ENCODE assay signal across 9 cellular contexts in genomic region chr13:74325106-74325505, GRCh38.
A peak's percentile ranks its signal among the peaks of the same experiment; 100 is the strongest.
DNase-seq lines count a peak whose midpoint lies in the region; ATAC-seq, FAIRE-seq and TF ChIP-seq lines count a peak whose summit lies in the region.
"Had no signal": no experiment of that assay in that cellular context is flagged by ENCODE, and none has a peak within 500 bp of the region (broad histone marks: within the 10 kb centered on the region; RNA-seq: fewer than 3 reads in every experiment).

No MANE protein-coding gene starts in this region.

- no peak for DNase-seq in H54 (ENCODE audit: insufficient read length, low spot score)
- peak; percentile 47 for DNase-seq in NCI-H226
- DNase-seq in epidermal melanocyte (ENCODE audit: insufficient read length, low spot score) = peak; percentile 46
- DNase-seq in putamen (ENCODE audit: low spot score) = peak; percentile 7
- DNase-seq in activated T-cell treated with anti-CD3 and anti-CD28 coated beads, Interleukin-2, amount 50 U/mL, for 4 hours = no peak
- no peak for DNase-seq in stimulated activated naive CD8-positive, alpha-beta T cell treated with anti-CD3 and anti-CD28 coated beads, Interleukin-15, amount 100 ng/mL, for 72 hours
- DNase-seq in stimulated activated naive CD4-positive, alpha-beta T cell treated with Interleukin-2 at 50 U/mL for 16 hours (lab: John Stamatoyannopoulos, UW) = no peak
- DNase-seq in T1000 (lab: John Stamatoyannopoulos, UW) = no peak

- no peak for TF ChIP-seq POLR2A in H54 (IDR thresholded peaks at IDR 0.05; ENCODE audit: low read depth, low read length)

- H3K27ac Mint-ChIP-seq in stimulated activated naive CD8-positive, alpha-beta T cell treated with anti-CD3 and anti-CD28 coated beads, Interleukin-15, amount 100 ng/mL, for 72 hours = no peak overlapping the region
- H3K27ac Mint-ChIP-seq: T-helper 1 cell treated with Interleukin-12 subunit alpha and Interleukin-12 subunit beta and Interleukin-4 antibody, amounts not matched to agents 30 μg/mL and 1 μg/mL, for 36 hours had no signal

- no peak for ATAC-seq in activated T-cell treated with anti-CD3 and anti-CD28 coated beads, Interleukin-2, amount 50 U/mL, for 4 hours
- no peak for ATAC-seq in stimulated activated naive CD8-positive, alpha-beta T cell treated with anti-CD3 and anti-CD28 coated beads, Interleukin-15, amount 100 ng/mL, for 72 hours

- H3K4me1 Mint-ChIP-seq in activated T-cell treated with anti-CD3 and anti-CD28 coated beads, Interleukin-2, amount 50 U/mL, for 4 hours (ENCODE audit: low read depth) = no peaks in the 10 kb centered on the region
- H3K4me1 Mint-ChIP-seq in stimulated activated naive CD8-positive, alpha-beta T cell treated with anti-CD3 and anti-CD28 coated beads, Interleukin-15, amount 100 ng/mL, for 72 hours = no peaks in the 10 kb centered on the region

- no peaks in the 10 kb centered on the region for H3K27me3 Mint-ChIP-seq in activated T-cell treated with anti-CD3 and anti-CD28 coated beads, Interleukin-2, amount 50 U/mL, for 4 hours (ENCODE audit: low read depth)
- no peaks in the 10 kb centered on the region for H3K27me3 Mint-ChIP-seq in stimulated activated naive CD8-positive, alpha-beta T cell treated with anti-CD3 and anti-CD28 coated beads, Interleukin-15, amount 100 ng/mL, for 72 hours

- H3K36me3 Mint-ChIP-seq in activated T-cell treated with anti-CD3 and anti-CD28 coated beads, Interleukin-2, amount 50 U/mL, for 4 hours (ENCODE audit: insufficient read depth) = peaks cover 16% of the 10 kb centered on the region

- no peaks in the 10 kb centered on the region for H3K9me3 Mint-ChIP-seq in activated T-cell treated with anti-CD3 and anti-CD28 coated beads, Interleukin-2, amount 50 U/mL, for 4 hours
- peaks cover 0 to 6% of the 10 kb centered on the region in 2 donors for H3K9me3 Mint-ChIP-seq in stimulated activated naive CD8-positive, alpha-beta T cell treated with anti-CD3 and anti-CD28 coated beads, Interleukin-15, amount 100 ng/mL, for 72 hours
- H3K9me3 Mint-ChIP-seq: T-helper 1 cell treated with Interleukin-12 subunit alpha and Interleukin-12 subunit beta and Interleukin-4 antibody, amounts not matched to agents 30 μg/mL and 1 μg/mL, for 36 hours had no signal

- FAIRE-seq in H54 (lab: Jason Lieb, UNC) = peak; percentile 52

- H3K4me3 Mint-ChIP-seq in activated T-cell treated with anti-CD3 and anti-CD28 coated beads, Interleukin-2, amount 50 U/mL, for 4 hours = no peak overlapping the region
- H3K4me3 Mint-ChIP-seq in stimulated activated naive CD8-positive, alpha-beta T cell treated with anti-CD3 and anti-CD28 coated beads, Interleukin-15, amount 100 ng/mL, for 72 hours = no peak overlapping the region
- H3K4me3 Mint-ChIP-seq: T-helper 1 cell treated with Interleukin-12 subunit alpha and Interleukin-12 subunit beta and Interleukin-4 antibody, amounts not matched to agents 30 μg/mL and 1 μg/mL, for 36 hours had no signal

Comparison
In these comparisons a context has a peak if more than half of its experiments do, and no peak if none do; other contexts are left out.
1. DNase-seq: peak in NCI-H226 (single experiment), epidermal melanocyte (single experiment) and putamen (single experiment); none in H54 (single experiment), activated T-cell treated with anti-CD3 and anti-CD28 coated beads, Interleukin-2, amount 50 U/mL, for 4 hours (single experiment), stimulated activated naive CD8-positive, alpha-beta T cell treated with anti-CD3 and anti-CD28 coated beads, Interleukin-15, amount 100 ng/mL, for 72 hours (0 of 2), stimulated activated naive CD4-positive, alpha-beta T cell treated with Interleukin-2 at 50 U/mL for 16 hours (single experiment) and T1000 (single experiment).